In genomic region chr3:59877263-59877662, GRCh38 we compare ENCODE assay signal across 27 cellular contexts.
DNase-seq lines count a peak whose midpoint lies in the region; ATAC-seq, FAIRE-seq and TF ChIP-seq lines count a peak whose summit lies in the region.
"Had no signal": no experiment of that assay in that cellular context is flagged by ENCODE, and none has a peak within 500 bp of the region (broad histone marks: within the 10 kb centered on the region; RNA-seq: fewer than 3 reads in every experiment).

No MANE protein-coding gene starts in this region.

- H3K27me3 ChIP-seq in K562 (ENCODE audit: control insufficient read depth in 2 of 2, insufficient read depth in 2 of 2, low read length in 2 of 2), result no peaks in the 10 kb centered on the region
- peaks cover 3% of the 10 kb centered on the region for H3K27me3 ChIP-seq in keratinocyte (ENCODE audit: control insufficient read depth, extremely low read depth, insufficient read depth, low read length)
- H3K27me3 ChIP-seq in ovary, result no peaks in the 10 kb centered on the region
- H3K27me3 ChIP-seq: BE2C; BLaER1 treated with 17β-estradiol and CSF1 and Interleukin-3, amounts not matched to agents 10 nM and 100 nM had no signal

- dilution Hi-C loops in keratinocyte (cut with MboI; ENCODE audit: extremely low pct_ligation_motif_present, low sequenced_read_pairs), result no loop called here

- H3K27me3 Mint-ChIP-seq in activated T-helper 1 cell treated with anti-CD3 and anti-CD28 coated beads, Interleukin-12 subunit alpha, Interleukin-12 subunit beta, Interleukin-2, Interleukin-4 antibody, amounts not matched to agents 30 ng/mL and 10 ng/mL and 1 ng/mL, durations not matched to agents 14 hours and 24 hours and 36 hours (ENCODE audit: insufficient read depth), result no peaks in the 10 kb centered on the region
- H3K27me3 Mint-ChIP-seq: CD4-positive, alpha-beta T cell had no signal

- no peak overlapping the region for H3K4me3 Mint-ChIP-seq in activated T-helper 1 cell treated with anti-CD3 and anti-CD28 coated beads, Interleukin-12 subunit alpha, Interleukin-12 subunit beta, Interleukin-2, Interleukin-4 antibody, amounts not matched to agents 30 ng/mL and 10 ng/mL and 1 ng/mL, durations not matched to agents 14 hours and 24 hours and 36 hours
- H3K4me3 Mint-ChIP-seq: CD14-positive monocyte; CD4-positive, alpha-beta T cell; CD8-positive, alpha-beta memory T cell had no signal

- H3K79me2 ChIP-seq in K562 (ENCODE audit: control insufficient read depth, insufficient read depth, low read length) (no peaks in the 10 kb centered on the region), keratinocyte (ENCODE audit: control insufficient read depth, insufficient read depth, low read length) (no peaks in the 10 kb centered on the region)

- WGBS in K562 (ENCODE audit: insufficient coverage, low coverage, missing lambda C conversion rate), result 0% methylated on average over 2 of the region's 2 CpGs
- 92 to 95% (median 92%) methylated on average over 2 of the region's 2 CpGs for WGBS in ovary, 3 donors

- TF ChIP-seq RAD21 in K562 (CRISPR knock-in tag; conservative IDR thresholded peaks at IDR 0.05 in 1 of 2, IDR thresholded peaks at IDR 0.05 in 1 of 2), result no peak

- CTCF ChIA-PET in K562 (lab: Yijun Ruan, JAX; ENCODE audit: low intra/inter-chr PET ratio), result no interaction called here

- no peak overlapping the region for H3K4me3 ChIP-seq in K562
- no peak overlapping the region for H3K4me3 ChIP-seq in keratinocyte (ENCODE audit: control insufficient read depth in 2 of 3, extremely low read depth in 1 of 3, insufficient read depth in 2 of 3, low read depth in 1 of 3, low read length in 3 of 3)
- H3K4me3 ChIP-seq in ovary, result no peak overlapping the region
- H3K4me3 ChIP-seq: A549; BLaER1 treated with 17β-estradiol and CSF1 and Interleukin-3, amounts not matched to agents 10 nM and 100 nM; GM12878; GM23248 had no signal

- H3K27ac Mint-ChIP-seq in activated T-helper 1 cell treated with anti-CD3 and anti-CD28 coated beads, Interleukin-12 subunit alpha, Interleukin-12 subunit beta, Interleukin-2, Interleukin-4 antibody, amounts not matched to agents 30 ng/mL and 10 ng/mL and 1 ng/mL, durations not matched to agents 14 hours and 24 hours and 36 hours, result no peak overlapping the region
- H3K27ac Mint-ChIP-seq: CD4-positive, alpha-beta T cell; CD8-positive, alpha-beta memory T cell had no signal

- peaks cover 8% of the 10 kb centered on the region for H3K9me3 Mint-ChIP-seq in activated T-helper 1 cell treated with anti-CD3 and anti-CD28 coated beads, Interleukin-12 subunit alpha, Interleukin-12 subunit beta, Interleukin-2, Interleukin-4 antibody, amounts not matched to agents 30 ng/mL and 10 ng/mL and 1 ng/mL, durations not matched to agents 14 hours and 24 hours and 36 hours
- H3K9me3 Mint-ChIP-seq: CD4-positive, alpha-beta T cell; CD8-positive, alpha-beta memory T cell had no signal

- FAIRE-seq in K562 (lab: Jason Lieb, UNC) (peak; percentile 61), keratinocyte (lab: Jason Lieb, UNC) (peak; percentile 52)
- FAIRE-seq: A549, GM12878, GM19239, H1 had no signal

- H3K36me3 Mint-ChIP-seq in activated T-helper 1 cell treated with anti-CD3 and anti-CD28 coated beads, Interleukin-12 subunit alpha, Interleukin-12 subunit beta, Interleukin-2, Interleukin-4 antibody, amounts not matched to agents 30 ng/mL and 10 ng/mL and 1 ng/mL, durations not matched to agents 14 hours and 24 hours and 36 hours (ENCODE audit: low read depth), result peaks cover 32% of the 10 kb centered on the region
- H3K36me3 Mint-ChIP-seq: CD14-positive monocyte had no signal

- ATAC-seq in K562 (peak; percentile 77), sciatic nerve (no peak)
- ATAC-seq: A549, GM12878 had no signal

- H4K20me1 ChIP-seq in K562 (replicated peaks; ENCODE audit: control insufficient read depth, insufficient read depth, low read length), result no peaks in the 10 kb centered on the region
- no peaks in the 10 kb centered on the region for H4K20me1 ChIP-seq in keratinocyte (ENCODE audit: control insufficient read depth, extremely low read depth, insufficient read depth, low read length)
- H4K20me1 ChIP-seq: BLaER1 treated with 17β-estradiol and CSF1 and Interleukin-3, amounts not matched to agents 10 nM and 100 nM had no signal

- peak; percentile 80 for TF ChIP-seq EP300 in K562 (IDR thresholded peaks at IDR 0.05; ENCODE audit: low read length)
- no peak for TF ChIP-seq EP300 in ovary (IDR thresholded peaks at IDR 0.05)

- H3K9ac ChIP-seq in K562 (ENCODE audit: insufficient read depth in 1 of 2, low read depth in 2 of 2, low read length in 2 of 2) (no peak overlapping the region), keratinocyte (ENCODE audit: control insufficient read depth, extremely low read depth, insufficient read depth, low read length) (no peak overlapping the region)
- H3K9ac ChIP-seq: BLaER1 treated with 17β-estradiol and CSF1 and Interleukin-3, amounts not matched to agents 10 nM and 100 nM; GM23248 had no signal

- no TSS peak for BruUV-seq in K562 (replicated peaks; lab: Mats Ljungman, UMichigan)

- H3K9me3 ChIP-seq in K562 (replicated peaks; ENCODE audit: control insufficient read depth, insufficient read depth, low read depth, low read length), result no peaks in the 10 kb centered on the region
- H3K9me3 ChIP-seq in keratinocyte (ENCODE audit: control insufficient read depth, low read depth, low read length), result no peaks in the 10 kb centered on the region
- no peaks in the 10 kb centered on the region for H3K9me3 ChIP-seq in ovary
- H3K9me3 ChIP-seq: A549, BE2C had no signal

- H3K4me1 Mint-ChIP-seq in activated T-helper 1 cell treated with anti-CD3 and anti-CD28 coated beads, Interleukin-12 subunit alpha, Interleukin-12 subunit beta, Interleukin-2, Interleukin-4 antibody, amounts not matched to agents 30 ng/mL and 10 ng/mL and 1 ng/mL, durations not matched to agents 14 hours and 24 hours and 36 hours (ENCODE audit: low read depth), result peaks cover 26% of the 10 kb centered on the region

- no peak overlapping the region for H2AFZ ChIP-seq in K562 (ENCODE audit: low read depth, low read length)
- H2AFZ ChIP-seq in keratinocyte (ENCODE audit: control insufficient read depth, low read length), result no peak overlapping the region
- H2AFZ ChIP-seq: GM23248 had no signal

- H3K27ac ChIP-seq in K562 (ENCODE audit: extremely low read depth, low read depth, low read length), result no peak overlapping the region
- H3K27ac ChIP-seq in keratinocyte (ENCODE audit: control insufficient read depth, insufficient read depth, low read length), result no peak overlapping the region
- no peak overlapping the region for H3K27ac ChIP-seq in ovary
- H3K27ac ChIP-seq: A549; BLaER1 treated with 17β-estradiol and CSF1 and Interleukin-3, amounts not matched to agents 10 nM and 100 nM; GM23248 had no signal

- in situ Hi-C loops in K562 (cut with MboI), result no loop called here

- peak; percentile 72 for DNase-seq in CMK (ENCODE audit: low read depth)
- DNase-seq in OCI-M1 (lab: John Stamatoyannopoulos, UW), result peak; percentile 45
- DNase-seq in K562 (ENCODE audit: extremely low read depth in 1 of 4, low spot score in 3 of 4), result peak; percentile 2 to 71 (median 29)
- DNase-seq in keratinocyte (ENCODE audit: low read depth, low spot score), result no peak
- DNase-seq in ovary, result no peak
- no peak for DNase-seq in sciatic nerve (ENCODE audit: low spot score)
- DNase-seq in activated T-helper 1 cell treated with anti-CD3 and anti-CD28 coated beads, Interleukin-12 subunit alpha, Interleukin-12 subunit beta, Interleukin-2, Interleukin-4 antibody, amounts not matched to agents 30 ng/mL and 10 ng/mL and 1 ng/mL, durations not matched to agents 14 hours and 24 hours and 36 hours (ENCODE audit: low spot score), result no peak
- DNase-seq: 8988T; ACHN; AML-193; BE2C; Calu3; CD4-positive, alpha-beta T cell; CD8-positive, alpha-beta memory T cell; COR-L47; DMS79; EL; GDM1; GM23248; H7; HCEC 1CT had no signal

- H3K4me2 ChIP-seq in K562 (ENCODE audit: insufficient read depth, low read length), result no peak overlapping the region
- peak overlapping the region; percentile 14 for H3K4me2 ChIP-seq in keratinocyte (ENCODE audit: control insufficient read depth, extremely low read depth, insufficient read depth, low read depth, low read length)
- H3K4me2 ChIP-seq: A549; BLaER1 treated with 17β-estradiol and CSF1 and Interleukin-3, amounts not matched to agents 10 nM and 100 nM had no signal

- intact Hi-C loops in K562 (cut with micrococcal nuclease) (no loop called here), ovary (cut with DNase I) (no loop called here), sciatic nerve (cut with DNase I) (no loop called here)
- intact Hi-C loops in activated T-helper 1 cell treated with anti-CD3 and anti-CD28 coated beads, Interleukin-12 subunit alpha, Interleukin-12 subunit beta, Interleukin-2, Interleukin-4 antibody, amounts not matched to agents 30 ng/mL and 10 ng/mL and 1 ng/mL, durations not matched to agents 14 hours and 24 hours and 36 hours (cut with micrococcal nuclease), result no loop called here

- H3K36me3 ChIP-seq in K562 (ENCODE audit: control insufficient read depth, insufficient read depth, low read length) (no peaks in the 10 kb centered on the region), keratinocyte (ENCODE audit: control insufficient read depth in 2 of 2, extremely low read depth in 1 of 2, insufficient read depth in 2 of 2, low read length in 2 of 2) (no peaks in the 10 kb centered on the region), ovary (no peaks in the 10 kb centered on the region)
- H3K36me3 ChIP-seq: BE2C; BLaER1 treated with 17β-estradiol and CSF1 and Interleukin-3, amounts not matched to agents 10 nM and 100 nM had no signal

- POLR2A ChIA-PET in K562 (lab: Yijun Ruan, JAX), result no interaction called here

- H3K4me1 ChIP-seq in K562 (replicated peaks in 1 of 2; ENCODE audit: control insufficient read depth in 2 of 2, insufficient read depth in 2 of 2, low read length in 2 of 2), result peaks cover 0 to 12% of the 10 kb centered on the region in 2 experiments; a peak in 3 of 5 replicates
- H3K4me1 ChIP-seq in keratinocyte (ENCODE audit: control insufficient read depth, extremely low read depth, insufficient read depth, low read length), result peaks cover 17% of the 10 kb centered on the region
- no peaks in the 10 kb centered on the region for H3K4me1 ChIP-seq in ovary (ENCODE audit: insufficient read depth)
- H3K4me1 ChIP-seq: A549, BE2C had no signal

- H3K9me1 ChIP-seq in K562 (ENCODE audit: control insufficient read depth, insufficient read depth, low read length), result no peaks in the 10 kb centered on the region
- no peaks in the 10 kb centered on the region for H3K9me1 ChIP-seq in keratinocyte (ENCODE audit: control insufficient read depth, extremely low read depth, insufficient read depth, low read length)

- no peak for TF ChIP-seq POLR2A in K562 (conservative IDR thresholded peaks at IDR 0.05)
- no peak for TF ChIP-seq POLR2A in ovary (IDR thresholded peaks at IDR 0.05)

- TF ChIP-seq CTCF in K562 (IDR thresholded peaks at IDR 0.05 in 2 of 3, conservative IDR thresholded peaks at IDR 0.05 in 1 of 3; ENCODE audit: insufficient read depth in 2 of 3, low read depth in 1 of 3, low read length in 3 of 3) (no peak), keratinocyte (optimal IDR thresholded peaks at IDR 0.05 in 1 of 3, IDR thresholded peaks at IDR 0.05 in 1 of 3, conservative IDR thresholded peaks at IDR 0.05 in 1 of 3; ENCODE audit: extremely low read depth in 1 of 3, insufficient read depth in 2 of 3, low read length in 3 of 3) (no peak), ovary (IDR thresholded peaks at IDR 0.05) (no peak)

Comparison
In these comparisons a context has a peak if more than half of its experiments do, and no peak if none do; other contexts are left out.
1. DNase-seq: peak in CMK (single experiment), OCI-M1 (single experiment) and K562 (4 of 4); none in keratinocyte (single experiment), ovary (0 of 5), sciatic nerve (single experiment) and activated T-helper 1 cell treated with anti-CD3 and anti-CD28 coated beads, Interleukin-12 subunit alpha, Interleukin-12 subunit beta, Interleukin-2, Interleukin-4 antibody, amounts not matched to agents 30 ng/mL and 10 ng/mL and 1 ng/mL, durations not matched to agents 14 hours and 24 hours and 36 hours (single experiment).